In genomic region chr5:76363385-76364261, GRCh38 we compare ENCODE assay signal across 18 cellular contexts. TPM values are rescaled to one million over a fixed set of nuclear protein-coding genes. Genes with fewer than 3 reads are reported as not detected.
DNase-seq lines count a peak whose midpoint lies in the region; ATAC-seq and TF ChIP-seq lines count a peak whose summit lies in the region.
"Had no signal": no experiment of that assay in that cellular context is flagged by ENCODE, and none has a peak within 500 bp of the region (broad histone marks: within the 10 kb centered on the region; RNA-seq: fewer than 3 reads in every experiment).

No MANE protein-coding gene starts in this region.

- H3K9me3 Mint-ChIP-seq in type B pancreatic cell: peaks cover 5% of the 10 kb centered on the region
- H3K9me3 Mint-ChIP-seq: activated T-cell treated with anti-CD3 and anti-CD28 coated beads, Interleukin-2, amount 50 U/mL, for 4 hours; stimulated activated naive CD8-positive, alpha-beta T cell treated with anti-CD3 and anti-CD28 coated beads, Interleukin-15, amount 100 ng/mL, for 72 hours had no signal

- H3K4me2 ChIP-seq in hepatocyte: no peak overlapping the region

- intact Hi-C loops in cardiac septum (cut with DNase I): no loop called here

- peak overlapping the region; percentile 48 for H3K4me3 Mint-ChIP-seq in type B pancreatic cell
- H3K4me3 Mint-ChIP-seq: activated T-cell treated with anti-CD3 and anti-CD28 coated beads, Interleukin-2, amount 50 U/mL, for 4 hours; naive B cell; stimulated activated naive CD8-positive, alpha-beta T cell treated with anti-CD3 and anti-CD28 coated beads, Interleukin-15, amount 100 ng/mL, for 72 hours had no signal

- H3K36me3 ChIP-seq in cardiac muscle cell (no peaks in the 10 kb centered on the region), Peyer's patch (no peaks in the 10 kb centered on the region), hepatocyte (replicated peaks; ENCODE audit: insufficient read depth, low read depth) (no peaks in the 10 kb centered on the region)
- H3K36me3 ChIP-seq: ascending aorta had no signal

- H3K4me3 ChIP-seq in cardiac muscle cell: no peak overlapping the region
- H3K4me3 ChIP-seq in Peyer's patch: no peak overlapping the region
- H3K4me3 ChIP-seq in hepatocyte: no peak overlapping the region
- H3K4me3 ChIP-seq: ascending aorta had no signal

- H3K27me3 ChIP-seq in cardiac muscle cell: no peaks in the 10 kb centered on the region
- no peaks in the 10 kb centered on the region for H3K27me3 ChIP-seq in Peyer's patch
- H3K27me3 ChIP-seq in hepatocyte: no peaks in the 10 kb centered on the region
- H3K27me3 ChIP-seq: ascending aorta had no signal

- DNase-seq in cardiac muscle cell (ENCODE audit: low read depth in 1 of 2, low spot score in 1 of 2) (peak; percentile 7 to 60), cardiac septum (ENCODE audit: low spot score) (no peak), Peyer's patch (peak in 2 of 3 donors; percentile 70 to 82), kidney tubule cell (ENCODE audit: low spot score) (peak; percentile 31), type B pancreatic cell (ENCODE audit: extremely low spot score, unreplicated experiment) (no peak), GM10266 (ENCODE audit: extremely low spot score) (no peak), hepatocyte (ENCODE audit: low spot score) (no peak)
- DNase-seq: activated CD4-positive, CD25-positive, alpha-beta regulatory T cell; activated T-cell treated with anti-CD3 and anti-CD28 coated beads, Interleukin-2, amount 50 U/mL, for 4 hours; AML-193; effector CD8-positive, alpha-beta T cell; foreskin melanocyte; islet precursor cell; naive B cell; stimulated activated naive CD8-positive, alpha-beta T cell treated with anti-CD3 and anti-CD28 coated beads, Interleukin-15, amount 100 ng/mL, for 72 hours had no signal

- H4K20me1 ChIP-seq in hepatocyte (ENCODE audit: insufficient read depth, poor library complexity, severe bottlenecking): no peaks in the 10 kb centered on the region

- WGBS in hepatocyte (ENCODE audit: low lambda C conversion rate, missing lambda C conversion rate): 77% methylated on average over 17 of the region's 17 CpGs

- H3K27me3 Mint-ChIP-seq in type B pancreatic cell: peaks cover 4% of the 10 kb centered on the region

- peak overlapping the region; percentile 21 for H3K27ac Mint-ChIP-seq in type B pancreatic cell
- H3K27ac Mint-ChIP-seq: stimulated activated naive CD8-positive, alpha-beta T cell treated with anti-CD3 and anti-CD28 coated beads, Interleukin-15, amount 100 ng/mL, for 72 hours had no signal

- H3K4me1 Mint-ChIP-seq in type B pancreatic cell (ENCODE audit: unreplicated experiment): peaks cover 11% of the 10 kb centered on the region
- H3K4me1 Mint-ChIP-seq: naive B cell had no signal

- ATAC-seq in HG03139 (IDR thresholded peaks at IDR 0.05; ENCODE audit: unreplicated experiment): no peak
- ATAC-seq: activated T-cell treated with anti-CD3 and anti-CD28 coated beads, Interleukin-2, amount 50 U/mL, for 4 hours; sciatic nerve; stimulated activated naive CD8-positive, alpha-beta T cell treated with anti-CD3 and anti-CD28 coated beads, Interleukin-15, amount 100 ng/mL, for 72 hours had no signal

- no peaks in the 10 kb centered on the region for H3K9me2 ChIP-seq in hepatocyte (replicated peaks; ENCODE audit: insufficient read depth)

- no peak overlapping the region for H2AFZ ChIP-seq in hepatocyte

- H3K27ac ChIP-seq in cardiac muscle cell (peak overlapping the region; percentile 25), Peyer's patch (no peak overlapping the region), hepatocyte (no peak overlapping the region)
- H3K27ac ChIP-seq: ascending aorta had no signal

- no peaks in the 10 kb centered on the region for H3K36me3 Mint-ChIP-seq in type B pancreatic cell

- no peak for TF ChIP-seq POLR2A in Peyer's patch (IDR thresholded peaks at IDR 0.05)

- no peaks in the 10 kb centered on the region for H3K79me2 ChIP-seq in hepatocyte

- no peaks in the 10 kb centered on the region for H3K9me3 ChIP-seq in cardiac muscle cell (ENCODE audit: low read depth)
- no peaks in the 10 kb centered on the region for H3K9me3 ChIP-seq in Peyer's patch
- H3K9me3 ChIP-seq in hepatocyte (ENCODE audit: low read depth): no peaks in the 10 kb centered on the region
- H3K9me3 ChIP-seq: ascending aorta had no signal

- peaks cover 9% of the 10 kb centered on the region for H3K4me1 ChIP-seq in cardiac muscle cell (ENCODE audit: low read depth)
- H3K4me1 ChIP-seq in Peyer's patch: no peaks in the 10 kb centered on the region
- H3K4me1 ChIP-seq in hepatocyte (ENCODE audit: insufficient read depth): no peaks in the 10 kb centered on the region
- H3K4me1 ChIP-seq: ascending aorta had no signal

- TF ChIP-seq CTCF in cardiac muscle cell (IDR thresholded peaks at IDR 0.05; ENCODE audit: low read depth, low read length) (no peak), Peyer's patch (IDR thresholded peaks at IDR 0.05) (no peak), type B pancreatic cell (conservative IDR thresholded peaks at IDR 0.05) (no peak), GM10266 (IDR thresholded peaks at IDR 0.05; ENCODE audit: control insufficient read depth, insufficient read depth, low read depth, missing control alignments) (no peak), hepatocyte (IDR thresholded peaks at IDR 0.05; ENCODE audit: poor library complexity) (no peak)

RNA-seq across cellular contexts. Expression of gene IQGAP2, which starts 39.5 kb away (rescaled TPM):
- total RNA-seq in cardiac muscle cell (8.7 and 10.8 TPM in 2 replicates), cardiac septum (7.9 TPM), Peyer's patch (100 to 1,000 TPM in 1 of 4 donors, 10 to 100 TPM in 3; 58.6 to 110 (median 84.7) TPM), type B pancreatic cell (ENCODE audit: low replicate concordance) (20.2 and 24.7 TPM in 2 replicates), hepatocyte (60.3 and 78.9 TPM in 2 replicates)
- polyA plus RNA-seq in cardiac muscle cell (4.1 and 5.6 TPM in 2 replicates), hepatocyte (34.5 and 37.2 TPM in 2 replicates)

Comparison
In these comparisons a context has a peak if more than half of its experiments do, and no peak if none do; other contexts are left out.
1. DNase-seq: peak in cardiac muscle cell (2 of 2), Peyer's patch (2 of 3) and kidney tubule cell (single experiment); none in cardiac septum (single experiment), type B pancreatic cell (single experiment), GM10266 (single experiment) and hepatocyte (single experiment).